ENCODE assay signal across 16 cellular contexts in genomic region chr17:50845260-50846147, GRCh38. TPM values are rescaled to one million over a fixed set of nuclear protein-coding genes. Genes with fewer than 3 reads are reported as not detected.
DNase-seq lines count a peak whose midpoint lies in the region; ATAC-seq and TF ChIP-seq lines count a peak whose summit lies in the region.
"Had no signal": no experiment of that assay in that cellular context is flagged by ENCODE, and none has a peak within 500 bp of the region (broad histone marks: within the 10 kb centered on the region; RNA-seq: fewer than 3 reads in every experiment).

No MANE protein-coding gene starts in this region.

- 89% methylated on average over 11 of the region's 12 CpGs for WGBS in hepatocyte (ENCODE audit: low lambda C conversion rate, missing lambda C conversion rate)
- WGBS in smooth muscle cell (ENCODE audit: low lambda C conversion rate) = 83% methylated on average over 12 of the region's 12 CpGs
- WGBS in gastroesophageal sphincter (ENCODE audit: low coverage in 1 of 2), 2 donors = 100% methylated on average over 1 to 3 of the region's 12 CpGs

- H3K9me3 ChIP-seq in HEK293 (ENCODE audit: control insufficient read depth, insufficient read depth, low read depth, low read length) = no peaks in the 10 kb centered on the region
- H3K9me3 ChIP-seq in breast epithelium = no peaks in the 10 kb centered on the region
- H3K9me3 ChIP-seq in hepatocyte (ENCODE audit: low read depth) = no peaks in the 10 kb centered on the region
- H3K9me3 ChIP-seq in smooth muscle cell (replicated peaks; ENCODE audit: low read depth) = no peaks in the 10 kb centered on the region
- no peaks in the 10 kb centered on the region for H3K9me3 ChIP-seq in gastroesophageal sphincter
- H3K9me3 ChIP-seq: SJSA1 had no signal

- TF ChIP-seq EP300 in gastroesophageal sphincter (IDR thresholded peaks at IDR 0.05) = no peak

- peak overlapping the region; percentile 27 for H2AFZ ChIP-seq in hepatocyte
- peak overlapping the region; percentile 84 for H2AFZ ChIP-seq in smooth muscle cell (ENCODE audit: low read depth)

- intact Hi-C loops in breast epithelium (cut with DNase I; ENCODE audit: low total_unique reads) = loop anchor here (10.0 kb wide), 1 partner anchor 301 kb away; the partner anchor contains the start of gene SPATA20
- intact Hi-C loops in left colon (cut with DNase I, micrococcal nuclease) = loop anchor here in 1 of 2 donors (10.0 kb wide), 1 partner anchor 301 kb away; the partner anchor contains the start of gene SPATA20

- H3K27me3 ChIP-seq in breast epithelium = no peaks in the 10 kb centered on the region
- no peaks in the 10 kb centered on the region for H3K27me3 ChIP-seq in hepatocyte
- no peaks in the 10 kb centered on the region for H3K27me3 ChIP-seq in smooth muscle cell (ENCODE audit: low read depth)
- H3K27me3 ChIP-seq in gastroesophageal sphincter = no peaks in the 10 kb centered on the region
- H3K27me3 ChIP-seq: SJSA1 had no signal

- no peaks in the 10 kb centered on the region for H3F3A ChIP-seq in smooth muscle cell (ENCODE audit: low read depth)

- CTCF ChIA-PET in HEK293 (lab: Yijun Ruan, JAX) = interaction anchor here (0.5 to 14.0 kb wide), 11 partner anchors 8 to 238 kb away, joined by 3 to 240 read pairs (median 3); no protein-coding TSS in a partner anchor

- H3K9me2 ChIP-seq in hepatocyte (replicated peaks; ENCODE audit: insufficient read depth) = no peaks in the 10 kb centered on the region

- no peak overlapping the region for H3K4me3 ChIP-seq in HEK293 (ENCODE audit: low read depth, low read length)
- no peak overlapping the region for H3K4me3 ChIP-seq in breast epithelium
- H3K4me3 ChIP-seq in hepatocyte = no peak overlapping the region
- no peak overlapping the region for H3K4me3 ChIP-seq in smooth muscle cell
- no peak overlapping the region for H3K4me3 ChIP-seq in gastroesophageal sphincter
- H3K4me3 ChIP-seq: SJSA1 had no signal

- no peak overlapping the region for H3K4me2 ChIP-seq in hepatocyte
- peak overlapping the region; percentile 17 for H3K4me2 ChIP-seq in smooth muscle cell

- no peak overlapping the region for H3K27ac ChIP-seq in HEK293 (ENCODE audit: extremely low read depth, low read depth, low read length)
- peak overlapping the region; percentile 19 to 69 for H3K27ac ChIP-seq in breast epithelium
- H3K27ac ChIP-seq in hepatocyte = peak overlapping the region; percentile 71
- H3K27ac ChIP-seq in smooth muscle cell (ENCODE audit: low read depth) = peak overlapping the region; percentile 78
- H3K27ac ChIP-seq in gastroesophageal sphincter = no peak overlapping the region
- H3K27ac ChIP-seq: SJSA1 had no signal

- H4K20me1 ChIP-seq in hepatocyte (ENCODE audit: insufficient read depth, poor library complexity, severe bottlenecking) (no peaks in the 10 kb centered on the region), smooth muscle cell (ENCODE audit: low read depth) (no peaks in the 10 kb centered on the region)

- TF ChIP-seq POLR2A in breast epithelium (IDR thresholded peaks at IDR 0.05) = no peak
- no peak for TF ChIP-seq POLR2A in gastroesophageal sphincter (IDR thresholded peaks at IDR 0.05)

- peak in 1 of 2 donors; percentile 53 for DNase-seq in breast epithelium (ENCODE audit: low spot score in 2 of 2)
- no peak for DNase-seq in hepatocyte (ENCODE audit: low spot score)
- no peak for DNase-seq in smooth muscle cell (lab: John Stamatoyannopoulos, UW; ENCODE audit: unreplicated experiment)
- DNase-seq in left colon = no peak
- DNase-seq: activated effector memory CD4-positive, alpha-beta T cell treated with anti-CD3 and anti-CD28 coated beads, Interleukin-2, amount 50 U/mL, for 16 hours; cortex of kidney; naive thymus-derived CD4-positive, alpha-beta T cell; NCI-H345; stimulated activated CD4-positive, alpha-beta T cell treated with anti-CD3 and anti-CD28 coated beads, Interleukin-2, amount 100 ng/mL, for 48 hours had no signal

- ATAC-seq in GM18517 (IDR thresholded peaks at IDR 0.05; ENCODE audit: unreplicated experiment) (no peak), GM18520 (IDR thresholded peaks at IDR 0.05; ENCODE audit: unreplicated experiment) (no peak), left colon (no peak), gastroesophageal sphincter (no peak)
- ATAC-seq: activated CD4-positive, CD25-positive, alpha-beta regulatory T cell treated with anti-CD3 and anti-CD28 coated beads, Interleukin-2, amount 50 U/mL, for 24 hours; naive thymus-derived CD4-positive, alpha-beta T cell had no signal

- H3K4me1 ChIP-seq in HEK293 (ENCODE audit: control insufficient read depth, insufficient read depth, low read length) (no peaks in the 10 kb centered on the region), breast epithelium (no peaks in the 10 kb centered on the region), hepatocyte (ENCODE audit: insufficient read depth) (peaks cover 6% of the 10 kb centered on the region), smooth muscle cell (ENCODE audit: low read depth) (peaks cover 4% of the 10 kb centered on the region), gastroesophageal sphincter (peaks cover 0 to 5% (median 0%) of the 10 kb centered on the region in 3 donors)
- H3K4me1 ChIP-seq: SJSA1 had no signal

- H3K9ac ChIP-seq in smooth muscle cell (ENCODE audit: low read depth) = peak overlapping the region; percentile 53

- POLR2A ChIA-PET in HEK293 (lab: Yijun Ruan, JAX) = no interaction called here

- TF ChIP-seq CTCF in HEK293 (tag by site-specific recombination; IDR thresholded peaks at IDR 0.05) (no peak), breast epithelium (IDR thresholded peaks at IDR 0.05) (no peak), hepatocyte (IDR thresholded peaks at IDR 0.05; ENCODE audit: poor library complexity) (no peak), smooth muscle cell (IDR thresholded peaks at IDR 0.05; ENCODE audit: borderline replicate concordance, insufficient read depth, poor library complexity, severe bottlenecking) (no peak), gastroesophageal sphincter (IDR thresholded peaks at IDR 0.05) (no peak)

- no peaks in the 10 kb centered on the region for H3K79me2 ChIP-seq in hepatocyte
- no peaks in the 10 kb centered on the region for H3K79me2 ChIP-seq in smooth muscle cell (ENCODE audit: low read depth)

- H3K36me3 ChIP-seq in HEK293 (ENCODE audit: control insufficient read depth in 2 of 2, insufficient read depth in 1 of 2, low read length in 2 of 2) = no peaks in the 10 kb centered on the region
- H3K36me3 ChIP-seq in breast epithelium = no peaks in the 10 kb centered on the region
- no peaks in the 10 kb centered on the region for H3K36me3 ChIP-seq in hepatocyte (replicated peaks; ENCODE audit: insufficient read depth, low read depth)
- H3K36me3 ChIP-seq in smooth muscle cell (ENCODE audit: low read depth) = no peaks in the 10 kb centered on the region
- H3K36me3 ChIP-seq in gastroesophageal sphincter = no peaks in the 10 kb centered on the region
- H3K36me3 ChIP-seq: SJSA1 had no signal

TF ChIP-seq in HEK293, 187 proteins besides CTCF, POLR2A, EP300 and RAD21:
- TF ChIP-seq ZNF140 (tag by site-specific recombination; IDR thresholded peaks at IDR 0.05) = no peak
- TF ChIP-seq, protein P1, sequence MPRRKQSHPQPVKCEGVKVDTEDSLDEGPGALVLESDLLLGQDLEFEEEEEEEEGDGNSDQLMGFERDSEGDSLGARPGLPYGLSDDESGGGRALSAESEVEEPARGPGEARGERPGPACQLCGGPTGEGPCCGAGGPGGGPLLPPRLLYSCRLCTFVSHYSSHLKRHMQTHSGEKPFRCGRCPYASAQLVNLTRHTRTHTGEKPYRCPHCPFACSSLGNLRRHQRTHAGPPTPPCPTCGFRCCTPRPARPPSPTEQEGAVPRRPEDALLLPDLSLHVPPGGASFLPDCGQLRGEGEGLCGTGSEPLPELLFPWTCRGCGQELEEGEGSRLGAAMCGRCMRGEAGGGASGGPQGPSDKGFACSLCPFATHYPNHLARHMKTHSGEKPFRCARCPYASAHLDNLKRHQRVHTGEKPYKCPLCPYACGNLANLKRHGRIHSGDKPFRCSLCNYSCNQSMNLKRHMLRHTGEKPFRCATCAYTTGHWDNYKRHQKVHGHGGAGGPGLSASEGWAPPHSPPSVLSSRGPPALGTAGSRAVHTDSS (tag by site-specific recombination; IDR thresholded peaks at IDR 0.05) = 0 out of 2 replicates have a peak, but pooled peaks have one; percentile 42
- TF ChIP-seq EGR2 (tag by site-specific recombination; IDR thresholded peaks at IDR 0.05; ENCODE audit: low read depth) = peak; percentile 75
- no peak for TF ChIP-seq ZNF248 (tag by site-specific recombination; IDR thresholded peaks at IDR 0.05)
- peak; percentile 85 for TF ChIP-seq ZFHX2 (tag by site-specific recombination; conservative IDR thresholded peaks at IDR 0.05)
TF ChIP-seq in HEK293: peak in this region for 3.

RNA-seq across cellular contexts. Expression of gene WFIKKN2, which starts 10.1 kb away (rescaled TPM):
- not detected for total RNA-seq in breast epithelium
- 0.36 and 0.50 TPM in 2 replicates for total RNA-seq in hepatocyte
- 0.68 TPM in 1 of 2 replicates, not detected in the other for polyA plus RNA-seq in hepatocyte
- total RNA-seq in smooth muscle cell = not detected in 2 replicates
- polyA plus RNA-seq in smooth muscle cell = not detected in 2 replicates
- under 1 TPM; 0.06 to 0.08 TPM for total RNA-seq in left colon
- under 1 TPM; 0.16 to 0.69 (median 0.36) TPM for total RNA-seq in gastroesophageal sphincter
- total RNA-seq: LHCN-M2; naive thymus-derived CD4-positive, alpha-beta T cell; SJSA1 had no signal
- polyA plus RNA-seq: naive thymus-derived CD4-positive, alpha-beta T cell had no signal

RNA-seq across cellular contexts. Expression of gene TOB1, which starts 20.6 kb away (rescaled TPM):
- total RNA-seq in breast epithelium = 100 to 1,000 TPM in 1 of 3 donors, 10 to 100 TPM in 2; 12.6 to 145 (median 54.1) TPM
- 52.1 and 53.6 TPM in 2 replicates for total RNA-seq in hepatocyte
- polyA plus RNA-seq in hepatocyte = 41.1 and 43.2 TPM in 2 replicates
- 39.8 and 46.8 TPM in 2 replicates for total RNA-seq in smooth muscle cell
- 29.1 and 29.3 TPM in 2 replicates for polyA plus RNA-seq in smooth muscle cell
- 100 to 1,000 TPM; 138 to 175 TPM for total RNA-seq in left colon
- 10 to 100 TPM; 27.8 to 47.2 (median 29.6) TPM for total RNA-seq in gastroesophageal sphincter

Comparison
In these comparisons a context has a peak if more than half of its experiments do, and no peak if none do; other contexts are left out.
1. H3K27ac ChIP-seq: peak in breast epithelium (2 of 2), hepatocyte (single experiment) and smooth muscle cell (single experiment); none in HEK293 (single experiment) and gastroesophageal sphincter (0 of 4).